In genomic region chr1:32872189-32872898, GRCh38 we compare ENCODE assay signal across 8 cellular contexts. TPM values are rescaled to one million over a fixed set of nuclear protein-coding genes. Genes with fewer than 3 reads are reported as not detected.
DNase-seq lines count a peak whose midpoint lies in the region; ATAC-seq and TF ChIP-seq lines count a peak whose summit lies in the region.

No MANE protein-coding gene starts in this region.

- peaks cover 0 to 1% (median 0%) of the 10 kb centered on the region in 11 donors for H3K9me3 Mint-ChIP-seq in naive thymus-derived CD4-positive, alpha-beta T cell
- no peaks in the 10 kb centered on the region for H3K9me3 Mint-ChIP-seq in stimulated activated memory B cell treated with anti-CD40 and anti-IgM and Interleukin-4, amounts not matched to agents 10 μg/mL and 1 μg/mL and 100 μg/mL, for 72 hours

- intact Hi-C loops in naive thymus-derived CD4-positive, alpha-beta T cell (cut with micrococcal nuclease) = loop anchor here in 1 of 2 donors (1.0 kb wide), 2 partner anchors 160 to 352 kb away; no protein-coding TSS in a partner anchor

- H3K36me3 Mint-ChIP-seq in naive thymus-derived CD4-positive, alpha-beta T cell = peaks cover 6 to 17% (median 14%) of the 10 kb centered on the region in 5 donors
- H3K36me3 Mint-ChIP-seq in stimulated activated memory B cell treated with anti-CD40 and anti-IgM and Interleukin-4, amounts not matched to agents 10 μg/mL and 1 μg/mL and 100 μg/mL, for 72 hours = peaks cover 8% of the 10 kb centered on the region

- H3K27ac Mint-ChIP-seq in naive thymus-derived CD4-positive, alpha-beta T cell = no peak overlapping the region
- H3K27ac Mint-ChIP-seq in stimulated activated memory B cell treated with anti-CD40 and anti-IgM and Interleukin-4, amounts not matched to agents 10 μg/mL and 1 μg/mL and 100 μg/mL, for 72 hours = no peak overlapping the region

- no peak overlapping the region for H3K27ac ChIP-seq in HL-60 (replicated peaks)
- no peak overlapping the region for H3K27ac ChIP-seq in naive thymus-derived CD4-positive, alpha-beta T cell (ENCODE audit: low read depth, low read length)

- ATAC-seq in naive thymus-derived CD4-positive, alpha-beta T cell = peak; percentile 66
- peak; percentile 65 for ATAC-seq in stimulated activated memory B cell treated with anti-CD40 and anti-IgM and Interleukin-4, amounts not matched to agents 10 μg/mL and 1 μg/mL and 100 μg/mL, for 72 hours
- ATAC-seq in HG03432 (IDR thresholded peaks at IDR 0.05; ENCODE audit: unreplicated experiment) = no peak

- peak; percentile 62 for DNase-seq in CD1c-positive myeloid dendritic cell (ENCODE audit: extremely low spot score)
- peak in 1 of 2 experiments; percentile 44 for DNase-seq in HL-60 (ENCODE audit: low read depth in 1 of 2, low spot score in 1 of 2)
- DNase-seq in NOMO-1 (lab: John Stamatoyannopoulos, UW; ENCODE audit: unreplicated experiment in 2 of 2) = peak; percentile 31 to 40
- peak; percentile 30 for DNase-seq in activated CD8-positive, alpha-beta memory T cell treated with anti-CD3 and anti-CD28 coated beads, Interleukin-2, amount 50 U/mL, for 24 hours (ENCODE audit: extremely low read depth)
- peak; percentile 35 to 70 for DNase-seq in erythroblast (lab: John Stamatoyannopoulos, UW)
- DNase-seq in naive thymus-derived CD4-positive, alpha-beta T cell = peak in 8 of 9 donors; percentile 22 to 67 (median 52)

- peak; percentile 46 for TF ChIP-seq CTCF in HL-60 (IDR thresholded peaks at IDR 0.05; ENCODE audit: insufficient read depth, low read length)

- peaks cover 38% of the 10 kb centered on the region for H3K27me3 ChIP-seq in HL-60 (ENCODE audit: insufficient read depth, poor library complexity, severe bottlenecking)
- peaks cover 3 to 18% of the 10 kb centered on the region in 2 donors for H3K27me3 ChIP-seq in naive thymus-derived CD4-positive, alpha-beta T cell (ENCODE audit: control insufficient read depth in 2 of 2, insufficient read depth in 2 of 2, low read length in 2 of 2)

- TF ChIP-seq POLR2A in erythroblast (IDR thresholded peaks at IDR 0.05; ENCODE audit: low read length) = no peak

- peaks cover 11 to 28% (median 17%) of the 10 kb centered on the region in 7 donors for H3K4me1 Mint-ChIP-seq in naive thymus-derived CD4-positive, alpha-beta T cell
- H3K4me1 Mint-ChIP-seq in stimulated activated memory B cell treated with anti-CD40 and anti-IgM and Interleukin-4, amounts not matched to agents 10 μg/mL and 1 μg/mL and 100 μg/mL, for 72 hours = peaks cover 48% of the 10 kb centered on the region

- peaks cover 45 to 62% (median 55%) of the 10 kb centered on the region in 5 donors for H3K27me3 Mint-ChIP-seq in naive thymus-derived CD4-positive, alpha-beta T cell
- peaks cover 56% of the 10 kb centered on the region for H3K27me3 Mint-ChIP-seq in stimulated activated memory B cell treated with anti-CD40 and anti-IgM and Interleukin-4, amounts not matched to agents 10 μg/mL and 1 μg/mL and 100 μg/mL, for 72 hours

- H3K4me3 ChIP-seq in HL-60 (replicated peaks; ENCODE audit: insufficient read depth, low read length) = no peak overlapping the region
- H3K4me3 ChIP-seq in naive thymus-derived CD4-positive, alpha-beta T cell (ENCODE audit: low read length) = no peak overlapping the region

- CTCF ChIA-PET in naive thymus-derived CD4-positive, alpha-beta T cell (lab: Charles Lee) = interaction anchor here (0.5 to 2.5 kb wide), 7 partner anchors 9 to 351 kb away, joined by 3 to 10 read pairs (median 3); no protein-coding TSS in a partner anchor

- H3K4me3 Mint-ChIP-seq in naive thymus-derived CD4-positive, alpha-beta T cell = peak overlapping the region in 1 of 10 donors; percentile 61
- H3K4me3 Mint-ChIP-seq in stimulated activated memory B cell treated with anti-CD40 and anti-IgM and Interleukin-4, amounts not matched to agents 10 μg/mL and 1 μg/mL and 100 μg/mL, for 72 hours = peak overlapping the region; percentile 52

- H3K36me3 ChIP-seq in naive thymus-derived CD4-positive, alpha-beta T cell (ENCODE audit: control insufficient read depth in 2 of 3, insufficient read depth in 3 of 3, low read length in 3 of 3) = no peaks in the 10 kb centered on the region

- no peaks in the 10 kb centered on the region for H3K9me3 ChIP-seq in naive thymus-derived CD4-positive, alpha-beta T cell (ENCODE audit: control insufficient read depth in 2 of 3, low read length in 3 of 3)

- H3K4me1 ChIP-seq in naive thymus-derived CD4-positive, alpha-beta T cell (ENCODE audit: control insufficient read depth in 2 of 2, insufficient read depth in 2 of 2, low read length in 2 of 2) = peaks cover 0 to 11% of the 10 kb centered on the region in 2 donors

- POLR2A ChIA-PET in naive thymus-derived CD4-positive, alpha-beta T cell (lab: Charles Lee) = no interaction called here

RNA-seq across cellular contexts. Expression of gene FNDC5, which starts 1.6 kb away (rescaled TPM):
- total RNA-seq in naive thymus-derived CD4-positive, alpha-beta T cell = not detected
- under 1 TPM in 1 of 2 donors, not detected in 1; 0.25 TPM for polyA plus RNA-seq in naive thymus-derived CD4-positive, alpha-beta T cell

RNA-seq across cellular contexts. Expression of gene HPCA, which starts 13.9 kb away (rescaled TPM):
- total RNA-seq in naive thymus-derived CD4-positive, alpha-beta T cell = under 1 TPM in 2 of 5 experiments, not detected in 3; 0.31 to 0.43 TPM
- not detected for polyA plus RNA-seq in naive thymus-derived CD4-positive, alpha-beta T cell

RNA-seq across cellular contexts. Expression of gene TMEM54, which starts 28.8 kb away (rescaled TPM):
- not detected for total RNA-seq in naive thymus-derived CD4-positive, alpha-beta T cell
- polyA plus RNA-seq in naive thymus-derived CD4-positive, alpha-beta T cell = not detected

RNA-seq across cellular contexts. Expression of gene S100PBP, which starts 54.9 kb away (rescaled TPM):
- 10 to 100 TPM; 36.3 to 69.0 (median 60.2) TPM for total RNA-seq in naive thymus-derived CD4-positive, alpha-beta T cell
- polyA plus RNA-seq in naive thymus-derived CD4-positive, alpha-beta T cell = 1 to 10 TPM; 9.3 to 9.6 TPM

RNA-seq across cellular contexts. Expression of gene YARS1, which starts 55.2 kb away (rescaled TPM):
- total RNA-seq in naive thymus-derived CD4-positive, alpha-beta T cell = 100 to 1,000 TPM in 2 of 5 experiments, 10 to 100 TPM in 3; 70.2 to 175 (median 86.8) TPM
- polyA plus RNA-seq in naive thymus-derived CD4-positive, alpha-beta T cell = 10 to 100 TPM; 48.6 to 49.5 TPM
